Comparison of ENCODE assay signal across 1 cellular context in the genomic region with DNA sequence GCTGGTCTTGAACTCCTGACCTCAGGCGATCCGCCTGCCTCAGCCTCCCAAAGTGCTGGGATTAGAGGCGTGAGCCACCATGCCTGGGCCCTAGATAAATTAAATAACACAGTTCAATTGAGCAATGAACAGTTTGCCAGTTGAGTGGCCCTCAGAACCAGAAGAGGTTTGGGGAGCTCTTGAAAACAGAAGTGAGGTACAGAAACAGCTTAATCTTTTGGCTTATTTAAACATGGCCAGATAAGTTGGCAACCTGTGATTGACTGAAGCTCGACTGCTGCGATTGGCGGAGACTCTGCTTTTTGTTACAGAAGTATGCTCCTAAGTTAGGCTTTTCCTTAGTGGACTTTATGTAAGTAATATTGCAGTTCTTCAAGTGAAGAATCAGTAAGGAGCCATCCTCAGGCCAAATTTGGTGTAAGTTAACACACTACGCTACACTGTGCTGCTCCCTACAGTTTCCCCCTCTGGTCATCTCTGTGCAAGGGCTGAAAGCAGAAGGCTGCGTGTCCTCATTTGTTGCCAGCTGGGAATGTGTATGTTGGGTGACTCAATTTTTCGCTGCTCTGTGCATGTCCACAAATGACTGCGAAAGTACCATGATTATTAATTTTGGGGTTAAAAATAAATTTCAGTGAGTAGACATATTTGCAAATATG.
TF ChIP-seq lines count a peak whose summit lies in the region.

No MANE protein-coding gene starts in this region.

TF ChIP-seq in GM23338, 12 proteins besides CTCF, POLR2A, EP300 and RAD21 (continued from another document):
- TF ChIP-seq, protein P1, sequence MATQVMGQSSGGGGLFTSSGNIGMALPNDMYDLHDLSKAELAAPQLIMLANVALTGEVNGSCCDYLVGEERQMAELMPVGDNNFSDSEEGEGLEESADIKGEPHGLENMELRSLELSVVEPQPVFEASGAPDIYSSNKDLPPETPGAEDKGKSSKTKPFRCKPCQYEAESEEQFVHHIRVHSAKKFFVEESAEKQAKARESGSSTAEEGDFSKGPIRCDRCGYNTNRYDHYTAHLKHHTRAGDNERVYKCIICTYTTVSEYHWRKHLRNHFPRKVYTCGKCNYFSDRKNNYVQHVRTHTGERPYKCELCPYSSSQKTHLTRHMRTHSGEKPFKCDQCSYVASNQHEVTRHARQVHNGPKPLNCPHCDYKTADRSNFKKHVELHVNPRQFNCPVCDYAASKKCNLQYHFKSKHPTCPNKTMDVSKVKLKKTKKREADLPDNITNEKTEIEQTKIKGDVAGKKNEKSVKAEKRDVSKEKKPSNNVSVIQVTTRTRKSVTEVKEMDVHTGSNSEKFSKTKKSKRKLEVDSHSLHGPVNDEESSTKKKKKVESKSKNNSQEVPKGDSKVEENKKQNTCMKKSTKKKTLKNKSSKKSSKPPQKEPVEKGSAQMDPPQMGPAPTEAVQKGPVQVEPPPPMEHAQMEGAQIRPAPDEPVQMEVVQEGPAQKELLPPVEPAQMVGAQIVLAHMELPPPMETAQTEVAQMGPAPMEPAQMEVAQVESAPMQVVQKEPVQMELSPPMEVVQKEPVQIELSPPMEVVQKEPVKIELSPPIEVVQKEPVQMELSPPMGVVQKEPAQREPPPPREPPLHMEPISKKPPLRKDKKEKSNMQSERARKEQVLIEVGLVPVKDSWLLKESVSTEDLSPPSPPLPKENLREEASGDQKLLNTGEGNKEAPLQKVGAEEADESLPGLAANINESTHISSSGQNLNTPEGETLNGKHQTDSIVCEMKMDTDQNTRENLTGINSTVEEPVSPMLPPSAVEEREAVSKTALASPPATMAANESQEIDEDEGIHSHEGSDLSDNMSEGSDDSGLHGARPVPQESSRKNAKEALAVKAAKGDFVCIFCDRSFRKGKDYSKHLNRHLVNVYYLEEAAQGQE (IDR thresholded peaks at IDR 0.05; ENCODE audit: unreplicated experiment): no peak
- no peak for TF ChIP-seq EZH2 (IDR thresholded peaks at IDR 0.05; ENCODE audit: low read depth, unreplicated experiment)
- TF ChIP-seq, protein P2, sequence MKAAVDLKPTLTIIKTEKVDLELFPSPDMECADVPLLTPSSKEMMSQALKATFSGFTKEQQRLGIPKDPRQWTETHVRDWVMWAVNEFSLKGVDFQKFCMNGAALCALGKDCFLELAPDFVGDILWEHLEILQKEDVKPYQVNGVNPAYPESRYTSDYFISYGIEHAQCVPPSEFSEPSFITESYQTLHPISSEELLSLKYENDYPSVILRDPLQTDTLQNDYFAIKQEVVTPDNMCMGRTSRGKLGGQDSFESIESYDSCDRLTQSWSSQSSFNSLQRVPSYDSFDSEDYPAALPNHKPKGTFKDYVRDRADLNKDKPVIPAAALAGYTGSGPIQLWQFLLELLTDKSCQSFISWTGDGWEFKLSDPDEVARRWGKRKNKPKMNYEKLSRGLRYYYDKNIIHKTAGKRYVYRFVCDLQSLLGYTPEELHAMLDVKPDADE (IDR thresholded peaks at IDR 0.05): no peak
- no peak for TF ChIP-seq ZNF331 (CRISPR knock-in tag; IDR thresholded peaks at IDR 0.05; ENCODE audit: low read depth)
- TF ChIP-seq STAT1 (IDR thresholded peaks at IDR 0.05; ENCODE audit: unreplicated experiment): no peak
- TF ChIP-seq ZNF114 (CRISPR knock-in tag; IDR thresholded peaks at IDR 0.05): no peak
- TF ChIP-seq JUNB (IDR thresholded peaks at IDR 0.05; ENCODE audit: unreplicated experiment): no peak
- TF ChIP-seq NANOG (IDR thresholded peaks at IDR 0.05; ENCODE audit: borderline replicate concordance): no peak
- no peak for TF ChIP-seq EZH2phosphoT487 (IDR thresholded peaks at IDR 0.05; ENCODE audit: unreplicated experiment)
- no peak for TF ChIP-seq POLR2AphosphoS5 (IDR thresholded peaks at IDR 0.05; ENCODE audit: low read depth)
- no peak for TF ChIP-seq CREB1 (CRISPR knock-in tag; IDR thresholded peaks at IDR 0.05; ENCODE audit: low read depth)
